Comparison of ENCODE assay signal across 26 cellular contexts in genomic region chr22:22316589-22316988, GRCh38.
DNase-seq lines count a peak whose midpoint lies in the region; ATAC-seq, FAIRE-seq and TF ChIP-seq lines count a peak whose summit lies in the region.
"Had no signal": no experiment of that assay in that cellular context is flagged by ENCODE, and none has a peak within 500 bp of the region (broad histone marks: within the 10 kb centered on the region; RNA-seq: fewer than 3 reads in every experiment).

No MANE protein-coding gene starts in this region.

- H3K14ac ChIP-seq in H9 (ENCODE audit: insufficient read depth, low read length) (0 out of 2 replicates have a peak overlapping the region, but pooled peaks have one; percentile 50), H1 (ENCODE audit: insufficient read length) (no peak overlapping the region)

- H3K4me2 ChIP-seq in H9 (ENCODE audit: insufficient read depth, insufficient read length, low read length), result no peak overlapping the region
- peak overlapping the region in 1 of 2 experiments; percentile 25; a peak in 1 of 4 replicates for H3K4me2 ChIP-seq in H1 (ENCODE audit: insufficient read depth in 1 of 2, low read depth in 2 of 2, low read length in 2 of 2)
- H3K4me2 ChIP-seq: KMS-11 had no signal

- WGBS in H9 (ENCODE audit: extremely low coverage, insufficient read length, low lambda C conversion rate), result no CpG with 5 or more reads among the region's 2 CpGs
- 77% methylated on average over 2 of the region's 2 CpGs; no CpG with 5 or more reads in 1 of the 2 experiments for WGBS in H1 (ENCODE audit: extremely low coverage in 1 of 2, insufficient coverage in 1 of 2, insufficient read length in 1 of 2, insufficient replicate concordance in 2 of 2, low coverage in 1 of 2, low lambda C conversion rate in 2 of 2, missing lambda C conversion rate in 1 of 2), 2 experiments

- H3K4me3 ChIP-seq in H1 (ENCODE audit: extremely low read depth in 1 of 4, insufficient read depth in 2 of 4, low read depth in 3 of 4, low read length in 4 of 4) (0 out of 8 replicates have a peak overlapping the region, but pooled peaks of 1 of the 4 experiments have one; percentile 7), iPS-20b (ENCODE audit: low read length) (peak overlapping the region; percentile 39)

- H3K9me3 Mint-ChIP-seq in H9, result peaks cover 0 to 7% of the 10 kb centered on the region in 2 experiments; a peak in 2 of 5 replicates
- H3K9me3 Mint-ChIP-seq: CD8-positive, alpha-beta T cell had no signal

- H2AK5ac ChIP-seq in H9 (ENCODE audit: insufficient read length, low read length), result no peak overlapping the region
- H2AK5ac ChIP-seq in H1 (ENCODE audit: low read depth, low read length), result no peak overlapping the region

- H3K27me3 ChIP-seq in H9 (ENCODE audit: insufficient read depth, low read length) (no peaks in the 10 kb centered on the region; the same call in 1 of the 2 replicates), H1 (replicated peaks in 1 of 4; ENCODE audit: control insufficient read depth in 3 of 4, extremely low read depth in 1 of 4, insufficient read depth in 3 of 4, low read length in 3 of 4) (peaks cover 15 to 45% (median 31%) of the 10 kb centered on the region in 4 experiments), iPS-20b (ENCODE audit: insufficient read depth, low read length) (peaks cover 50% of the 10 kb centered on the region)

- H3K4me3 Mint-ChIP-seq in H9, result no peak overlapping the region; a peak in 1 of 5 replicates
- H3K4me3 Mint-ChIP-seq: CD8-positive, alpha-beta T cell; IgD-negative memory B cell had no signal

- no peak for ATAC-seq in GM19023 (IDR thresholded peaks at IDR 0.05; ENCODE audit: unreplicated experiment)
- no peak for ATAC-seq in GM18517 (IDR thresholded peaks at IDR 0.05; ENCODE audit: unreplicated experiment)
- ATAC-seq: CD8-positive, alpha-beta T cell; Panc1 had no signal

- H2BK5ac ChIP-seq in H9 (ENCODE audit: insufficient read length, low read length) (no peak overlapping the region), H1 (ENCODE audit: low read depth, low read length) (0 out of 2 replicates have a peak overlapping the region, but pooled peaks have one; percentile 56)

- H2BK120ac ChIP-seq in H9 (ENCODE audit: low read depth, low read length, poor library complexity, severe bottlenecking), result no peak overlapping the region
- no peak overlapping the region for H2BK120ac ChIP-seq in H1 (replicated peaks; ENCODE audit: low read depth, low read length)

- H3K23ac ChIP-seq in H9 (ENCODE audit: insufficient read length, low read depth, low read length), result no peak overlapping the region
- no peak overlapping the region for H3K23ac ChIP-seq in H1 (ENCODE audit: insufficient read length)

- H4K20me1 ChIP-seq in H9 (ENCODE audit: control insufficient read depth, insufficient read depth, insufficient read length) (no peaks in the 10 kb centered on the region), H1 (replicated peaks in 1 of 2; ENCODE audit: control insufficient read depth in 1 of 2, insufficient read depth in 2 of 2, low read length in 2 of 2) (peaks cover 0 to 5% of the 10 kb centered on the region in 2 experiments)

- H3K23me2 ChIP-seq in H9 (ENCODE audit: insufficient read length, low read depth, low read length, poor library complexity, severe bottlenecking) (no peaks in the 10 kb centered on the region), H1 (ENCODE audit: low read depth, low read length) (no peaks in the 10 kb centered on the region)

- H3K56ac ChIP-seq in H9 (ENCODE audit: insufficient read length, low read depth, low read length) (no peak overlapping the region), H1 (replicated peaks; ENCODE audit: insufficient read length, low read depth, low read length) (no peak overlapping the region)

- no peak for TF ChIP-seq RAD21 in H1 (IDR thresholded peaks at IDR 0.05 in 1 of 2, conservative IDR thresholded peaks at IDR 0.05 in 1 of 2; ENCODE audit: low read depth in 2 of 2, low read length in 2 of 2)

- no peaks in the 10 kb centered on the region for H3K9me3 ChIP-seq in H9 (ENCODE audit: control insufficient read depth, low read depth, low read length)
- H3K9me3 ChIP-seq in H1 (ENCODE audit: insufficient read depth in 2 of 2, low read depth in 1 of 2, low read length in 1 of 2), result peaks cover 2 to 5% of the 10 kb centered on the region in 2 experiments; a peak in 1 of 4 replicates
- H3K9me3 ChIP-seq in iPS-20b (ENCODE audit: insufficient read depth, low read depth, low read length), result no peaks in the 10 kb centered on the region

- no peak overlapping the region for H3K9ac ChIP-seq in H9 (ENCODE audit: extremely low read depth, insufficient read length, low read length)
- H3K9ac ChIP-seq in H1 (replicated peaks in 1 of 4; ENCODE audit: extremely low read depth in 1 of 4, low read depth in 3 of 4, low read length in 3 of 4), result no peak overlapping the region
- no peak overlapping the region for H3K9ac ChIP-seq in iPS-20b (ENCODE audit: low read depth, low read length)
- H3K9ac ChIP-seq: KMS-11 had no signal

- H3K4me1 ChIP-seq in H9 (ENCODE audit: insufficient read depth, low read length) (peaks cover 4% of the 10 kb centered on the region; the same call in 1 of the 2 replicates), H1 (replicated peaks in 1 of 4; ENCODE audit: control insufficient read depth in 3 of 4, insufficient read depth in 4 of 4, low read length in 3 of 4) (peaks cover 0 to 3% (median 0%) of the 10 kb centered on the region in 4 experiments; a peak in 1 of 7 replicates), iPS-20b (ENCODE audit: insufficient read depth, low read length) (peaks cover 20% of the 10 kb centered on the region)

- H4K8ac ChIP-seq in H9 (replicated peaks; ENCODE audit: insufficient read length, low read depth, low read length) (no peak overlapping the region), H1 (ENCODE audit: extremely low read depth, insufficient read depth, low read length) (peak overlapping the region; percentile 59; the same call in 1 of the 2 replicates)

- H2BK20ac ChIP-seq in H9 (ENCODE audit: low read depth, low read length, poor library complexity, severe bottlenecking), result no peak overlapping the region
- 0 out of 2 replicates have a peak overlapping the region, but pooled peaks have one; percentile 29 for H2BK20ac ChIP-seq in H1 (ENCODE audit: low read length)

- TF ChIP-seq CTCF in H9 (conservative IDR thresholded peaks at IDR 0.05) (no peak), H1 (IDR thresholded peaks at IDR 0.05; ENCODE audit: control extremely low read depth in 1 of 3, insufficient read depth in 1 of 3, low read depth in 1 of 3, low read length in 3 of 3) (no peak)

- H3K4ac ChIP-seq in H9 (ENCODE audit: low read depth, low read length) (no peak overlapping the region), H1 (replicated peaks; ENCODE audit: insufficient read length, low read depth, low read length) (no peak overlapping the region)

- H2BK12ac ChIP-seq in H9 (ENCODE audit: insufficient read length, low read depth, low read length) (no peak overlapping the region), H1 (ENCODE audit: low read depth, low read length) (0 out of 2 replicates have a peak overlapping the region, but pooled peaks have one; percentile 90)

- H3K79me1 ChIP-seq in H9 (ENCODE audit: insufficient read depth, low read depth, low read length, poor library complexity, severe bottlenecking) (no peaks in the 10 kb centered on the region), H1 (ENCODE audit: low read depth, low read length) (no peaks in the 10 kb centered on the region; the same call in 1 of the 2 replicates)

- peaks cover 45 to 49% (median 48%) of the 10 kb centered on the region in 3 experiments for H3K36me3 Mint-ChIP-seq in H9 (ENCODE audit: insufficient read depth in 1 of 3, low read depth in 3 of 3)

- POLR2A ChIA-PET in H1 (lab: Charles Lee; ENCODE audit: partially characterized antibody), result no interaction called here

- DNase-seq in H9, result peak; percentile 67
- no peak for DNase-seq in H1 (ENCODE audit: low read depth in 1 of 2, low spot score in 2 of 2)
- DNase-seq in inferior parietal cortex (ENCODE audit: extremely low spot score), result no peak
- no peak for DNase-seq in NCI-H2107 (lab: John Stamatoyannopoulos, UW)
- DNase-seq: CD8-positive, alpha-beta T cell; DMS 273 treated with DMSO at 0.1 percent for 48 hours; DMS79; MM.1S; NCI-H1048; NCI-H1417 treated with DMSO at 0.1 percent for 48 hours; NCI-H1694 treated with DMSO at 0.1 percent for 48 hours; NCI-H2081; NCI-H2171; NCI-H226; NCI-H510A; NCI-H69; SHP77 treated with DMSO at 0.1 percent for 48 hours had no signal

- H3K27ac ChIP-seq in H9 (ENCODE audit: insufficient read length, low read depth, low read length) (no peak overlapping the region), H1 (ENCODE audit: low read depth, low read length) (no peak overlapping the region), iPS-20b (ENCODE audit: low read length) (no peak overlapping the region)
- H3K27ac ChIP-seq: C4-2B, KMS-11 had no signal

- peaks cover 27 to 28% of the 10 kb centered on the region in 2 experiments for H3K4me1 Mint-ChIP-seq in H9

- TF ChIP-seq POLR2A in H1 (IDR thresholded peaks at IDR 0.05; ENCODE audit: control extremely low read depth in 1 of 2, low read depth in 2 of 2, low read length in 2 of 2), result no peak

- peak; percentile 52 for FAIRE-seq in H1 (lab: Jason Lieb, UNC)
- FAIRE-seq: GM12892, HTR-8/SVneo had no signal

- H3T11ph ChIP-seq in H9 (ENCODE audit: low read length), result no peak overlapping the region

- H2AFZ ChIP-seq in H9 (ENCODE audit: low read length), result no peak overlapping the region
- H2AFZ ChIP-seq in H1 (ENCODE audit: low read length), result no peak overlapping the region

- H3K36me3 ChIP-seq in H1 (ENCODE audit: control insufficient read depth in 2 of 4, insufficient read depth in 4 of 4, low read length in 3 of 4) (peaks cover 3 to 18% (median 7%) of the 10 kb centered on the region in 4 experiments; a peak in 6 of 8 replicates), iPS-20b (ENCODE audit: insufficient read depth, low read depth, low read length) (peaks cover 30% of the 10 kb centered on the region)

- H3K27ac Mint-ChIP-seq in H9, result peak overlapping the region in 2 of 3 experiments; percentile 87 to 90; a peak in 4 of 7 replicates
- H3K27ac Mint-ChIP-seq: CD8-positive, alpha-beta T cell had no signal

- no peak overlapping the region for H4K91ac ChIP-seq in H9 (ENCODE audit: insufficient read length, low read depth, low read length)
- no peak overlapping the region for H4K91ac ChIP-seq in H1 (replicated peaks; ENCODE audit: insufficient read length, low read length)

- H3K18ac ChIP-seq in H9 (ENCODE audit: insufficient read length, low read depth, low read length) (peak overlapping the region; percentile 69), H1 (ENCODE audit: extremely low read depth, low read length) (no peak overlapping the region)

- TF ChIP-seq EP300 in H1 (IDR thresholded peaks at IDR 0.05; ENCODE audit: borderline replicate concordance in 1 of 2, low read depth in 2 of 2, low read length in 2 of 2), result no peak

- H4K5ac ChIP-seq in H9 (ENCODE audit: insufficient read length, low read depth, low read length), result no peak overlapping the region
- no peak overlapping the region for H4K5ac ChIP-seq in H1 (ENCODE audit: insufficient read length, low read depth, low read length)

- CTCF ChIA-PET in H1 (lab: Charles Lee; ENCODE audit: partially characterized antibody), result interaction anchor here (2.1 kb wide), 1 partner anchor 115 kb away, joined by 5 read pairs; no protein-coding TSS in a partner anchor

- H2BK15ac ChIP-seq in H9 (ENCODE audit: low read depth, low read length), result no peak overlapping the region
- H2BK15ac ChIP-seq in H1 (ENCODE audit: low read length), result no peak overlapping the region

- no peaks in the 10 kb centered on the region for H3K79me2 ChIP-seq in H9 (ENCODE audit: insufficient read depth, low read length)
- no peaks in the 10 kb centered on the region for H3K79me2 ChIP-seq in H1 (ENCODE audit: control insufficient read depth in 1 of 2, insufficient read depth in 2 of 2, low read length in 2 of 2)

- H3K27me3 Mint-ChIP-seq in H9 (ENCODE audit: low read depth), result peaks cover 48% of the 10 kb centered on the region
- H3K27me3 Mint-ChIP-seq: IgD-negative memory B cell had no signal
